Comparison of ENCODE assay signal across 2 cellular contexts in the genomic region with DNA sequence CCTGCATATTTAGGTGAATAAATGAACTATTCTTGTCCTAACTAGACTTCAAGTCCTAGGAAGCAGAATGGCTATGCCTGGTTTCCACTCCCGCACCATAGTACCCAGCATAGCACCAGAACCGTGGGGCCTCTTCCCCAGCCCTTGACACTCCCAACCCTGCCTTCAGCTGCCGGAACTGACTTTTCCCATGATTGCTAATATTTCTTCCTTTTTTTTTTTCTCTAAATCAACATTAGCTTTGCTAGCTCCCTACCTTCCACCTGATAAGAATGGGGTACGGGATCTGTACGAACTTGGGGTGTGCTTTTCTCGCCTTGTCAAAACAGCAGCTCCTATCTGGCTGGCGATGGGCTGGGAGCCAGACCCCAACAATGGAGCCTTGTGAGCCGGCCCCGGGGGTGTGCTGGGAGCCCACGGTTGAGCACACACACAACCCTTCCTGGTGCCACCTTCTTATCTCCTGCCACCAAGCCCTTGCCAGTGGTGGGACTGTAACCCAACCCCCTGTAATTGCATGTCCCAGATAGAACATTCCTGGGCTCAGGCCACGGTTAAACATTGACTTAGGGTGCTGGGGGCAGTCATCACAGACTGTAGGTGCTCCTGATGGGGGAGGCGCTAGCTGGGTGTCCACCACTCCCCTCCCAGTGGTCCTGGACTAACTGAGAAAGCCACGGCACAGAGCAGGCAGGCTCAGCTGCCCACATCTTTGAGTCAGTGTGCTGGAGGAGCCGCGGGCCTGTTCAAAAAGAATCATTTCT.
TF ChIP-seq lines count a peak whose summit lies in the region.

No MANE protein-coding gene starts in this region.

TF ChIP-seq in SK-N-SH, 30 proteins besides CTCF, POLR2A, EP300 and RAD21 (continued from another document):
- TF ChIP-seq NRF1 (IDR thresholded peaks at IDR 0.05; ENCODE audit: low read depth, low read length) (no peak), RFX5 (IDR thresholded peaks at IDR 0.05; ENCODE audit: low read length) (no peak), SMC3 (IDR thresholded peaks at IDR 0.05; ENCODE audit: low read depth, low read length) (no peak), NFIC (IDR thresholded peaks at IDR 0.05; ENCODE audit: borderline replicate concordance) (no peak), GATA2 (CRISPR knock-in tag; IDR thresholded peaks at IDR 0.05) (no peak), TAF1 (IDR thresholded peaks at IDR 0.05; ENCODE audit: borderline replicate concordance, low read depth, low read length) (no peak), RCOR1 (IDR thresholded peaks at IDR 0.05; ENCODE audit: low read length) (no peak)
- TF ChIP-seq, protein P1, sequence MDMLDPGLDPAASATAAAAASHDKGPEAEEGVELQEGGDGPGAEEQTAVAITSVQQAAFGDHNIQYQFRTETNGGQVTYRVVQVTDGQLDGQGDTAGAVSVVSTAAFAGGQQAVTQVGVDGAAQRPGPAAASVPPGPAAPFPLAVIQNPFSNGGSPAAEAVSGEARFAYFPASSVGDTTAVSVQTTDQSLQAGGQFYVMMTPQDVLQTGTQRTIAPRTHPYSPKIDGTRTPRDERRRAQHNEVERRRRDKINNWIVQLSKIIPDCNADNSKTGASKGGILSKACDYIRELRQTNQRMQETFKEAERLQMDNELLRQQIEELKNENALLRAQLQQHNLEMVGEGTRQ (IDR thresholded peaks at IDR 0.05; ENCODE audit: borderline replicate concordance, low read depth, low read length), result no peak

TF ChIP-seq in SK-N-SH treated with all-trans-retinoic acid at 6 μM for 48 hours, 23 proteins besides CTCF, POLR2A, EP300 and RAD21 (continued from another document):
- TF ChIP-seq TSHZ2 (CRISPR knock-in tag; IDR thresholded peaks at IDR 0.05) (no peak), TOX (CRISPR knock-in tag; IDR thresholded peaks at IDR 0.05; ENCODE audit: borderline replicate concordance) (no peak), ZNF565 (CRISPR knock-in tag; conservative IDR thresholded peaks at IDR 0.05; ENCODE audit: low read depth) (no peak), ZFP3 (CRISPR knock-in tag; IDR thresholded peaks at IDR 0.05) (no peak), ESRRG (CRISPR knock-in tag; IDR thresholded peaks at IDR 0.05) (no peak), ZNF70 (CRISPR knock-in tag; IDR thresholded peaks at IDR 0.05) (no peak), TCF4 (CRISPR knock-in tag; IDR thresholded peaks at IDR 0.05; ENCODE audit: borderline replicate concordance) (no peak)
